Comparison of ENCODE assay signal across 24 cellular contexts in genomic region chr13:104616990-104617389, GRCh38.
A peak's percentile ranks its signal among the peaks of the same experiment; 100 is the strongest.
DNase-seq lines count a peak whose midpoint lies in the region; ATAC-seq, FAIRE-seq and TF ChIP-seq lines count a peak whose summit lies in the region.
"Had no signal": no experiment of that assay in that cellular context is flagged by ENCODE, and none has a peak within 500 bp of the region (broad histone marks: within the 10 kb centered on the region; RNA-seq: fewer than 3 reads in every experiment).

No MANE protein-coding gene starts in this region.

- TF ChIP-seq EP300 in GM12878 (IDR thresholded peaks at IDR 0.05; ENCODE audit: borderline replicate concordance in 1 of 2, control insufficient read depth in 1 of 2, low read depth in 2 of 2, low read length in 2 of 2): no peak

- H3K9me3 ChIP-seq in GM12878 (replicated peaks; ENCODE audit: control insufficient read depth, insufficient read depth, low read length): no peaks in the 10 kb centered on the region

- FAIRE-seq in GM12878 (lab: Jason Lieb, UNC): no peak
- FAIRE-seq: HTR-8/SVneo had no signal

- CTCF ChIA-PET in GM12878 (lab: Yijun Ruan, JAX): no interaction called here
- CTCF ChIA-PET in activated CD8-positive, alpha-beta T cell treated with anti-CD3 and anti-CD28 coated beads for 36 hours (lab: Charles Lee): no interaction called here

- RAD21 ChIA-PET in GM12878 (lab: Charles Lee; ENCODE audit: unreplicated experiment): no interaction called here

- POLR2A ChIA-PET in GM12878 (lab: Charles Lee): no interaction called here
- POLR2A ChIA-PET in activated CD8-positive, alpha-beta T cell treated with anti-CD3 and anti-CD28 coated beads for 36 hours (lab: Charles Lee): no interaction called here

- ATAC-seq in GM18502 (IDR thresholded peaks at IDR 0.05; ENCODE audit: poor library complexity, unreplicated experiment): peak; percentile 65
- ATAC-seq in GM21717 (IDR thresholded peaks at IDR 0.05; ENCODE audit: unreplicated experiment): peak; percentile 72
- peak; percentile 65 for ATAC-seq in HG03442 (IDR thresholded peaks at IDR 0.05; ENCODE audit: unreplicated experiment)
- no peak for ATAC-seq in GM12878
- ATAC-seq in activated CD8-positive, alpha-beta T cell treated with anti-CD3 and anti-CD28 coated beads for 36 hours: no peak
- ATAC-seq in GM21515 (IDR thresholded peaks at IDR 0.05; ENCODE audit: unreplicated experiment): no peak
- ATAC-seq: CD8-positive, alpha-beta T cell; GM23338; HCT116 had no signal

- H3K27ac Mint-ChIP-seq in activated CD8-positive, alpha-beta T cell treated with anti-CD3 and anti-CD28 coated beads for 36 hours: no peak overlapping the region
- H3K27ac Mint-ChIP-seq in activated T-helper 2 cell treated with anti-CD3 and anti-CD28 coated beads, Interferon-gamma antibody, Interleukin-2, Interleukin-4, amounts not matched to agents 10 μg/mL and 5 μg/mL and 100 μg/mL, durations not matched to agents 14 hours and 24 hours and 36 hours: no peak overlapping the region
- H3K27ac Mint-ChIP-seq: CD8-positive, alpha-beta T cell; GM23338 had no signal

- intact Hi-C loops in GM12878 (cut with micrococcal nuclease; ENCODE audit: unreplicated experiment): no loop called here
- intact Hi-C loops in activated CD8-positive, alpha-beta T cell treated with anti-CD3 and anti-CD28 coated beads for 36 hours (cut with micrococcal nuclease): no loop called here
- intact Hi-C loops in activated T-helper 2 cell treated with anti-CD3 and anti-CD28 coated beads, Interferon-gamma antibody, Interleukin-2, Interleukin-4, amounts not matched to agents 10 μg/mL and 5 μg/mL and 100 μg/mL, durations not matched to agents 14 hours and 24 hours and 36 hours (cut with micrococcal nuclease): no loop called here

- TF ChIP-seq POLR2A in GM12878 (IDR thresholded peaks at IDR 0.05; ENCODE audit: low read depth, low read length): no peak

- no peak overlapping the region for H3K9ac ChIP-seq in GM12878 (ENCODE audit: control insufficient read depth, insufficient read depth, low read length)
- H3K9ac ChIP-seq: BLaER1 had no signal

- H3K9me3 Mint-ChIP-seq in activated CD8-positive, alpha-beta T cell treated with anti-CD3 and anti-CD28 coated beads for 36 hours: peaks cover 6% of the 10 kb centered on the region
- H3K9me3 Mint-ChIP-seq in activated T-helper 2 cell treated with anti-CD3 and anti-CD28 coated beads, Interferon-gamma antibody, Interleukin-2, Interleukin-4, amounts not matched to agents 10 μg/mL and 5 μg/mL and 100 μg/mL, durations not matched to agents 14 hours and 24 hours and 36 hours: peaks cover 5% of the 10 kb centered on the region

- no peak for TF ChIP-seq CTCF in GM12878 (IDR thresholded peaks at IDR 0.05 in 2 of 3, conservative IDR thresholded peaks at IDR 0.05 in 1 of 3; ENCODE audit: control insufficient read depth in 2 of 3, extremely low read depth in 1 of 3, insufficient read depth in 1 of 3, low read depth in 3 of 3, low read length in 3 of 3)
- TF ChIP-seq CTCF in activated CD8-positive, alpha-beta T cell treated with anti-CD3 and anti-CD28 coated beads for 36 hours (IDR thresholded peaks at IDR 0.05): no peak

- no peaks in the 10 kb centered on the region for H3K4me1 ChIP-seq in GM12878 (ENCODE audit: control insufficient read depth, insufficient read depth, low read length)
- H3K4me1 ChIP-seq: BLaER1 had no signal

- H3K4me3 Mint-ChIP-seq in activated CD8-positive, alpha-beta T cell treated with anti-CD3 and anti-CD28 coated beads for 36 hours: no peak overlapping the region
- H3K4me3 Mint-ChIP-seq in activated T-helper 2 cell treated with anti-CD3 and anti-CD28 coated beads, Interferon-gamma antibody, Interleukin-2, Interleukin-4, amounts not matched to agents 10 μg/mL and 5 μg/mL and 100 μg/mL, durations not matched to agents 14 hours and 24 hours and 36 hours (ENCODE audit: low read depth): no peak overlapping the region
- H3K4me3 Mint-ChIP-seq: CD8-positive, alpha-beta T cell; GM23338 had no signal

- in situ Hi-C loops in GM12878 (cut with MboI): no loop called here

- H3K4me3 ChIP-seq in GM12878: no peak overlapping the region
- H3K4me3 ChIP-seq: BLaER1, GM23338 had no signal

- H3K36me3 ChIP-seq in GM12878 (ENCODE audit: control insufficient read depth in 2 of 2, insufficient read depth in 2 of 2, low read length in 1 of 2): no peaks in the 10 kb centered on the region
- H3K36me3 ChIP-seq: BLaER1 had no signal

- SMC1A ChIA-PET in GM12878 (lab: Charles Lee; ENCODE audit: uncharacterized antibody, unreplicated experiment): no interaction called here

- H3K4me1 Mint-ChIP-seq in activated CD8-positive, alpha-beta T cell treated with anti-CD3 and anti-CD28 coated beads for 36 hours (ENCODE audit: low read depth): no peaks in the 10 kb centered on the region
- H3K4me1 Mint-ChIP-seq in activated T-helper 2 cell treated with anti-CD3 and anti-CD28 coated beads, Interferon-gamma antibody, Interleukin-2, Interleukin-4, amounts not matched to agents 10 μg/mL and 5 μg/mL and 100 μg/mL, durations not matched to agents 14 hours and 24 hours and 36 hours (ENCODE audit: low read depth): no peaks in the 10 kb centered on the region
- H3K4me1 Mint-ChIP-seq: GM23338 had no signal

- TF ChIP-seq RAD21 in GM12878 (IDR thresholded peaks at IDR 0.05; ENCODE audit: insufficient read depth, low read depth, low read length): no peak

- DNase-seq in GM12878 (ENCODE audit: low read depth, low spot score): no peak
- DNase-seq in activated CD8-positive, alpha-beta T cell treated with anti-CD3 and anti-CD28 coated beads for 36 hours: no peak
- DNase-seq in activated T-helper 2 cell treated with anti-CD3 and anti-CD28 coated beads, Interferon-gamma antibody, Interleukin-2, Interleukin-4, amounts not matched to agents 10 μg/mL and 5 μg/mL and 100 μg/mL, durations not matched to agents 14 hours and 24 hours and 36 hours (ENCODE audit: low spot score): no peak
- DNase-seq: CD8-positive, alpha-beta T cell; DMS53; IMR-90; Karpas-422; NCI-H1092 treated with DMSO at 0.1 percent for 48 hours; NCI-H2081; NCI-H2171 treated with DMSO at 0.1 percent for 48 hours; NCI-H446 treated with DMSO at 0.1 percent for 48 hours; NCI-H69; SIG-M5; T-helper 1 cell; T-helper 9 cell had no signal

- no peak overlapping the region for H2AFZ ChIP-seq in GM12878 (ENCODE audit: control insufficient read depth, low read depth, low read length)
- H2AFZ ChIP-seq: GM23338 had no signal

- BruUV-seq in GM12878 (replicated peaks; lab: Mats Ljungman, UMichigan): no TSS peak

- H3K27ac ChIP-seq in GM12878 (ENCODE audit: control insufficient read depth, insufficient read depth): no peak overlapping the region
- H3K27ac ChIP-seq: BLaER1, RWPE1 had no signal

- H3K27me3 Mint-ChIP-seq in activated CD8-positive, alpha-beta T cell treated with anti-CD3 and anti-CD28 coated beads for 36 hours: no peaks in the 10 kb centered on the region
- H3K27me3 Mint-ChIP-seq in activated T-helper 2 cell treated with anti-CD3 and anti-CD28 coated beads, Interferon-gamma antibody, Interleukin-2, Interleukin-4, amounts not matched to agents 10 μg/mL and 5 μg/mL and 100 μg/mL, durations not matched to agents 14 hours and 24 hours and 36 hours (ENCODE audit: low read depth): no peaks in the 10 kb centered on the region

- H3K79me2 ChIP-seq in GM12878 (ENCODE audit: control insufficient read depth, insufficient read depth, low read length): no peaks in the 10 kb centered on the region

- H3K4me2 ChIP-seq in GM12878 (ENCODE audit: control insufficient read depth, insufficient read depth): no peak overlapping the region
- H3K4me2 ChIP-seq: BLaER1, GM23338 had no signal

- 0% methylated on average over 3 of the region's 3 CpGs for WGBS in GM12878 (ENCODE audit: insufficient coverage, insufficient replicate concordance, low lambda C conversion rate, missing lambda C conversion rate)

- H4K20me1 ChIP-seq in GM12878 (ENCODE audit: control insufficient read depth, insufficient read depth): no peaks in the 10 kb centered on the region
- H4K20me1 ChIP-seq: BLaER1 had no signal

- no peaks in the 10 kb centered on the region for H3K27me3 ChIP-seq in GM12878 (replicated peaks in 1 of 2; ENCODE audit: control insufficient read depth in 2 of 2, insufficient read depth in 2 of 2, low read length in 1 of 2)
- H3K27me3 ChIP-seq: BLaER1 had no signal

- no peaks in the 10 kb centered on the region for H3K36me3 Mint-ChIP-seq in activated CD8-positive, alpha-beta T cell treated with anti-CD3 and anti-CD28 coated beads for 36 hours (ENCODE audit: low read depth)
- no peaks in the 10 kb centered on the region for H3K36me3 Mint-ChIP-seq in activated T-helper 2 cell treated with anti-CD3 and anti-CD28 coated beads, Interferon-gamma antibody, Interleukin-2, Interleukin-4, amounts not matched to agents 10 μg/mL and 5 μg/mL and 100 μg/mL, durations not matched to agents 14 hours and 24 hours and 36 hours (ENCODE audit: low read depth)
- H3K36me3 Mint-ChIP-seq: CD8-positive, alpha-beta T cell had no signal

TF ChIP-seq in GM12878, 131 proteins besides CTCF, POLR2A, EP300 and RAD21 (continues in another document):
- TF ChIP-seq E2F8 (IDR thresholded peaks at IDR 0.05; ENCODE audit: low read depth, partially characterized antibody): no peak
- TF ChIP-seq GABPA (IDR thresholded peaks at IDR 0.05; ENCODE audit: low read depth): 0 out of 2 replicates have a peak, but pooled peaks have one; percentile 10
- no peak for TF ChIP-seq CREM (IDR thresholded peaks at IDR 0.05; ENCODE audit: low read depth)
- TF ChIP-seq CBX5 (IDR thresholded peaks at IDR 0.05; ENCODE audit: low read depth): no peak

Comparison
In these comparisons a context has a peak if more than half of its experiments do, and no peak if none do; other contexts are left out.
1. ATAC-seq: peak in GM18502 (single experiment), GM21717 (single experiment) and HG03442 (single experiment); none in GM12878 (single experiment), activated CD8-positive, alpha-beta T cell treated with anti-CD3 and anti-CD28 coated beads for 36 hours (single experiment) and GM21515 (single experiment).